ENCODE assay signal across 8 cellular contexts in genomic region chr2:152175368-152176112, GRCh38. TPM values are rescaled to one million over a fixed set of nuclear protein-coding genes. Genes with fewer than 3 reads are reported as not detected.
DNase-seq lines count a peak whose midpoint lies in the region; ATAC-seq, FAIRE-seq and TF ChIP-seq lines count a peak whose summit lies in the region.

Gene STAM2, minus strand, starts transcription at chr2:152175763. Its CDS starts 121 bp downstream, at chr2:152175642.

- H3K27me3 ChIP-seq in KMS-11 (ENCODE audit: insufficient read depth, low read depth) (no peaks in the 10 kb centered on the region), esophagus muscularis mucosa (no peaks in the 10 kb centered on the region)

- H3K4me3 Mint-ChIP-seq in activated T-cell treated with anti-CD3 and anti-CD28 coated beads, Interleukin-2, amount 50 U/mL, for 72 hours: peak within 1 kb of the TSS; percentile 98 to 99

- H3K79me2 ChIP-seq in KMS-11 (ENCODE audit: insufficient read depth, low read depth): peaks cover 40% of the 10 kb centered on the region

- peak within 1 kb of the TSS; percentile 100 for H3K27ac Mint-ChIP-seq in activated T-cell treated with anti-CD3 and anti-CD28 coated beads, Interleukin-2, amount 50 U/mL, for 72 hours

- H3K4me1 Mint-ChIP-seq in activated T-cell treated with anti-CD3 and anti-CD28 coated beads, Interleukin-2, amount 50 U/mL, for 72 hours (ENCODE audit: low read depth): peaks cover 39% of the 10 kb centered on the region

- H3K36me3 ChIP-seq in KMS-11 (ENCODE audit: insufficient read depth) (no peaks in the 10 kb centered on the region), esophagus muscularis mucosa (no peaks in the 10 kb centered on the region)

- H4K20me1 ChIP-seq in KMS-11 (ENCODE audit: insufficient read depth): no peaks in the 10 kb centered on the region

- peak; percentile 80 for ATAC-seq in GM21737 (IDR thresholded peaks at IDR 0.05; ENCODE audit: unreplicated experiment)
- peak; percentile 86 to 87 for ATAC-seq in activated T-cell treated with anti-CD3 and anti-CD28 coated beads, Interleukin-2, amount 50 U/mL, for 72 hours (replicated peaks in 1 of 2)

- 0% methylated on average over 29 of the region's 72 CpGs for WGBS in esophagus muscularis mucosa

- H3K27ac ChIP-seq in KMS-11: peak within 1 kb of the TSS; percentile 90
- peak within 1 kb of the TSS; percentile 92 to 97 (median 94) for H3K27ac ChIP-seq in esophagus muscularis mucosa (replicated peaks in 1 of 4)

- peak within 1 kb of the TSS; percentile 93 for H3K9ac ChIP-seq in KMS-11

- H3K4me1 ChIP-seq in KMS-11 (ENCODE audit: low read depth, poor library complexity, severe bottlenecking): peaks cover 19% of the 10 kb centered on the region
- peaks cover 17 to 46% (median 37%) of the 10 kb centered on the region in 4 donors for H3K4me1 ChIP-seq in esophagus muscularis mucosa

- H3K4me3 ChIP-seq in KMS-11 (IDR thresholded peaks at IDR 0.05; ENCODE audit: insufficient read depth, low read depth, low read length) (peak within 1 kb of the TSS; percentile 96), esophagus muscularis mucosa (peak within 1 kb of the TSS; percentile 78 to 93 (median 82))

- H2AFZ ChIP-seq in KMS-11 (ENCODE audit: low read depth): peak within 1 kb of the TSS; percentile 99

- intact Hi-C loops in esophagus muscularis mucosa (cut with DNase I): no loop called here

- H3K27me3 Mint-ChIP-seq in activated T-cell treated with anti-CD3 and anti-CD28 coated beads, Interleukin-2, amount 50 U/mL, for 72 hours (ENCODE audit: low read depth): no peaks in the 10 kb centered on the region

- TF ChIP-seq CTCF in KMS-11 (conservative IDR thresholded peaks at IDR 0.05; ENCODE audit: low read depth, low read length) (peak; percentile 95), esophagus muscularis mucosa (IDR thresholded peaks at IDR 0.05) (peak in 2 of 3 experiments; percentile 95 to 96)

- peak within 1 kb of the TSS; percentile 81 for H3K4me2 ChIP-seq in KMS-11

- DNase-seq in Daoy (ENCODE audit: low read depth) (peak; percentile 93), RCC 7860 (ENCODE audit: low spot score) (peak; percentile 84), esophagus muscularis mucosa (ENCODE audit: extremely low spot score) (peak; percentile 96), myocyte (ENCODE audit: low read depth) (peak; percentile 94)
- DNase-seq in activated T-cell treated with anti-CD3 and anti-CD28 coated beads, Interleukin-2, amount 50 U/mL, for 72 hours: peak; percentile 91 to 96
- peak; percentile 77 to 84 for DNase-seq in stimulated activated CD8-positive, alpha-beta memory T cell treated with anti-CD3 and anti-CD28 coated beads, Interleukin-7, amount 100 ng/mL, for 48 hours (ENCODE audit: extremely low read depth in 1 of 2, low read depth in 1 of 2)

- peaks cover 0 to 2% of the 10 kb centered on the region in 2 donors for H3K36me3 Mint-ChIP-seq in activated T-cell treated with anti-CD3 and anti-CD28 coated beads, Interleukin-2, amount 50 U/mL, for 72 hours (ENCODE audit: insufficient read depth in 2 of 2)

- no peaks in the 10 kb centered on the region for H3K9me3 ChIP-seq in esophagus muscularis mucosa

- TF ChIP-seq POLR2A in esophagus muscularis mucosa (IDR thresholded peaks at IDR 0.05; ENCODE audit: low read depth): peak; percentile 60

- no peak for TF ChIP-seq EP300 in esophagus muscularis mucosa (IDR thresholded peaks at IDR 0.05)

- no peaks in the 10 kb centered on the region for H3K9me3 Mint-ChIP-seq in activated T-cell treated with anti-CD3 and anti-CD28 coated beads, Interleukin-2, amount 50 U/mL, for 72 hours

- FAIRE-seq in RCC 7860 (lab: Jason Lieb, UNC): peak; percentile 52

RNA-seq across cellular contexts. Expression of gene STAM2, which starts in this region (rescaled TPM):
- total RNA-seq in Daoy (2014; rRNA removed; shearing (Covaris generic)): 27.7 and 83.7 TPM in 2 replicates
- 10 to 100 TPM; 16.7 to 17.1 TPM for total RNA-seq in activated T-cell treated with anti-CD3 and anti-CD28 coated beads, Interleukin-2, amount 50 U/mL, for 72 hours
- 10 to 100 TPM; 19.4 to 29.9 (median 23.9) TPM for total RNA-seq in esophagus muscularis mucosa
- 40.0 and 44.2 TPM in 2 replicates for total RNA-seq in myocyte
- 16.6 TPM for polyA plus RNA-seq in myocyte (2012)

Comparison
In these comparisons a context has a peak if more than half of its experiments do, and no peak if none do; other contexts are left out.
1. Peak in every context shown above with its lines: DNase-seq, ATAC-seq, H3K4me3 ChIP-seq and H3K27ac ChIP-seq.